ENCODE assay signal across 24 cellular contexts in genomic region chr11:46535688-46536087, GRCh38.
"Had no signal": no experiment of that assay in that cellular context is flagged by ENCODE, and none has a peak within 500 bp of the region (broad histone marks: within the 10 kb centered on the region; RNA-seq: fewer than 3 reads in every experiment).

No MANE protein-coding gene starts in this region.

- H3K27me3 ChIP-seq: colonic mucosa, esophagus squamous epithelium, gastrocnemius medialis, heart right ventricle, left lung had no signal

- H3K36me3 Mint-ChIP-seq: mesothelial cell of epicardium had no signal

- H3K4me3 ChIP-seq: colonic mucosa, esophagus squamous epithelium, gastrocnemius medialis, heart right ventricle, left lung, lower lobe of right lung, mucosa of descending colon had no signal

- H3K27ac Mint-ChIP-seq: dendritic cell treated with granulocyte-macrophage colony-stimulating factor and Interleukin-4, amounts not matched to agents 40 ng/mL and 50 ng/mL, for 4 days; effector memory CD8-positive, alpha-beta T cell; endodermal cell; mesothelial cell of epicardium had no signal

- H3K4me3 Mint-ChIP-seq: dendritic cell treated with granulocyte-macrophage colony-stimulating factor and Interleukin-4, amounts not matched to agents 40 ng/mL and 50 ng/mL, for 4 days; effector memory CD8-positive, alpha-beta T cell; endodermal cell; mesothelial cell of epicardium had no signal

- H3K27ac ChIP-seq: colonic mucosa, epithelial cell of prostate, esophagus squamous epithelium, gastrocnemius medialis, heart right ventricle, left lung, lower lobe of right lung had no signal

- H3K27me3 Mint-ChIP-seq: dendritic cell treated with granulocyte-macrophage colony-stimulating factor and Interleukin-4, amounts not matched to agents 40 ng/mL and 50 ng/mL, for 4 days; effector memory CD8-positive, alpha-beta T cell had no signal

- ATAC-seq: effector memory CD8-positive, alpha-beta T cell; esophagus mucosa; gastrocnemius medialis; heart right ventricle; left cardiac atrium; left lung; left ventricle myocardium superior; lower lobe of right lung; mucosa of descending colon had no signal

- H3K9me3 ChIP-seq: colonic mucosa, esophagus squamous epithelium, gastrocnemius medialis, heart right ventricle, left lung, lower lobe of right lung, mucosa of descending colon had no signal

- H3K9me3 Mint-ChIP-seq: dendritic cell treated with granulocyte-macrophage colony-stimulating factor and Interleukin-4, amounts not matched to agents 40 ng/mL and 50 ng/mL, for 4 days; effector memory CD8-positive, alpha-beta T cell; endodermal cell; mesothelial cell of epicardium had no signal

- DNase-seq: colonic mucosa; cortex of kidney; effector CD8-positive, alpha-beta T cell; effector memory CD8-positive, alpha-beta T cell; endodermal cell; erythroblast; esophagus squamous epithelium; foreskin fibroblast; foreskin melanocyte; gastrocnemius medialis; glutamatergic neuron; head of caudate nucleus; heart right ventricle; hippocampal formation; left cardiac atrium; left lung; left ventricle myocardium superior; lower lobe of right lung; mesenchymal stem cell; mucosa of descending colon had no signal

- H3K36me3 ChIP-seq: colonic mucosa had no signal

- H3K4me1 ChIP-seq: colonic mucosa had no signal
